18 cellular contexts compared by ENCODE assay signal in genomic region chr19:43372462-43372861, GRCh38. TPM values are rescaled to one million over a fixed set of nuclear protein-coding genes. Genes with fewer than 3 reads are reported as not detected.
A peak's percentile ranks its signal among the peaks of the same experiment; 100 is the strongest.
DNase-seq lines count a peak whose midpoint lies in the region; ATAC-seq and TF ChIP-seq lines count a peak whose summit lies in the region.
"Had no signal": no experiment of that assay in that cellular context is flagged by ENCODE, and none has a peak within 500 bp of the region (broad histone marks: within the 10 kb centered on the region; RNA-seq: fewer than 3 reads in every experiment).

No MANE protein-coding gene starts in this region.

- H3K4me3 ChIP-seq in epithelial cell of esophagus (ENCODE audit: low read length): no peak overlapping the region
- H3K4me3 ChIP-seq: BLaER1, SK-N-MC had no signal

- TF ChIP-seq CTCF in epithelial cell of esophagus (IDR thresholded peaks at IDR 0.05; ENCODE audit: insufficient read depth, low read depth, low read length, missing control alignments): no peak

- intact Hi-C loops in left colon (cut with DNase I, micrococcal nuclease): no loop called here

- ATAC-seq in left colon: no peak

- DNase-seq in EL (peak; percentile 49), M059J (ENCODE audit: low read depth) (peak; percentile 68), epithelial cell of esophagus (ENCODE audit: low read depth) (peak; percentile 60), HK-2 (ENCODE audit: unreplicated experiment) (no peak), DMS114 treated with DMSO at 0.1 percent for 48 hours (lab: John Stamatoyannopoulos, UW; ENCODE audit: unreplicated experiment) (no peak), left colon (no peak)
- DNase-seq in activated CD4-positive, alpha-beta T cell treated with anti-CD3 and anti-CD28 coated beads, Interleukin-2, amount 50 U/mL, for 48 hours: no peak
- DNase-seq: 8988T, NCI-H1930, NCI-H2171, NCI-H446 treated with DMSO at 0.1 percent for 48 hours, NCI-H774 had no signal

TF ChIP-seq in PFSK-1, 5 proteins besides CTCF, POLR2A, EP300 and RAD21:
- TF ChIP-seq REST (IDR thresholded peaks at IDR 0.05; ENCODE audit: insufficient read depth in 1 of 2, low read depth in 2 of 2, low read length in 2 of 2) (0 out of 4 replicates have a peak, but pooled peaks of 1 of the 2 experiments have one; percentile 14), FOXP2 (optimal IDR thresholded peaks at IDR 0.05; ENCODE audit: borderline replicate concordance, extremely low read depth, extremely low read length, insufficient read depth) (no peak), SIN3A (IDR thresholded peaks at IDR 0.05; ENCODE audit: borderline replicate concordance, insufficient read depth, low read length) (peak; percentile 61; the same call in 1 of the 2 replicates), POLR2AphosphoS5 (IDR thresholded peaks at IDR 0.05; ENCODE audit: low read depth, low read length) (no peak), TAF1 (IDR thresholded peaks at IDR 0.05; ENCODE audit: borderline replicate concordance, insufficient read depth, low read length) (no peak)

RNA-seq across cellular contexts. Expression of gene CD177, which starts 19.0 kb away (rescaled TPM):
- total RNA-seq in M059J (2014; rRNA removed; shearing (Covaris generic)): 1.4 and 3.3 TPM in 2 replicates
- 52.2 TPM for polyA plus RNA-seq in PFSK-1 (2012; ENCODE audit: insufficient read length, low read depth)
- total RNA-seq in left colon: 100 to 1,000 TPM; 376 to 475 TPM
- total RNA-seq: Daoy; HT-29; T-helper 1 cell treated with Interleukin-12 subunit alpha and Interleukin-12 subunit beta and Interleukin-4 antibody, amounts not matched to agents 30 ng/mL and 1 ng/mL, for 36 hours had no signal

RNA-seq across cellular contexts. Expression of gene TEX101, which starts 42.2 kb away (rescaled TPM):
- not detected in 2 replicates for total RNA-seq in M059J (2014; rRNA removed; shearing (Covaris generic))
- 2.2 TPM for polyA plus RNA-seq in PFSK-1 (2012; ENCODE audit: insufficient read length, low read depth)
- under 1 TPM; 0.27 to 0.34 TPM for total RNA-seq in left colon
- total RNA-seq: Daoy; HT-29; T-helper 1 cell treated with Interleukin-12 subunit alpha and Interleukin-12 subunit beta and Interleukin-4 antibody, amounts not matched to agents 30 ng/mL and 1 ng/mL, for 36 hours had no signal

Comparison
In these comparisons a context has a peak if more than half of its experiments do, and no peak if none do; other contexts are left out.
1. DNase-seq: peak in EL (single experiment), M059J (single experiment) and epithelial cell of esophagus (single experiment); none in activated CD4-positive, alpha-beta T cell treated with anti-CD3 and anti-CD28 coated beads, Interleukin-2, amount 50 U/mL, for 48 hours (0 of 2), HK-2 (single experiment), DMS114 treated with DMSO at 0.1 percent for 48 hours (single experiment) and left colon (0 of 2).
2. RNA of gene CD177, which starts 19.0 kb away (total RNA-seq): 376 to 475 TPM in left colon; 1.4 to 3.3 TPM in M059J; every median in the first group is over 10 times any median in the second.